6 cellular contexts compared by ENCODE assay signal in genomic region chr14:66545751-66546150, GRCh38. TPM values are rescaled to one million over a fixed set of nuclear protein-coding genes. Genes with fewer than 3 reads are reported as not detected.
"Had no signal": no experiment of that assay in that cellular context is flagged by ENCODE, and none has a peak within 500 bp of the region (broad histone marks: within the 10 kb centered on the region; RNA-seq: fewer than 3 reads in every experiment).

No MANE protein-coding gene starts in this region.

RNA-seq across cellular contexts. Expression of gene CCDC196, which starts 59.6 kb away (rescaled TPM):
- total RNA-seq: HepG2, HT-29, HT1080, IMR-90, K562 had no signal
- polyA plus RNA-seq: HepG2, IgD-negative memory B cell, IMR-90, K562 had no signal
